Comparison of ENCODE assay signal across 11 cellular contexts in genomic region chr17:45302220-45302619, GRCh38. TPM values are rescaled to one million over a fixed set of nuclear protein-coding genes. Genes with fewer than 3 reads are reported as not detected.
A peak's percentile ranks its signal among the peaks of the same experiment; 100 is the strongest.
DNase-seq lines count a peak whose midpoint lies in the region; ATAC-seq and TF ChIP-seq lines count a peak whose summit lies in the region.
"Not testable (repeated sequence)": the region's sequence is repeated elsewhere in the genome, so short reads cannot be mapped to it uniquely, and the experiment has no call there.
"Had no signal": no experiment of that assay in that cellular context is flagged by ENCODE, and none has a peak within 500 bp of the region (broad histone marks: within the 10 kb centered on the region; RNA-seq: fewer than 3 reads in every experiment).

No MANE protein-coding gene starts in this region.

- peaks cover 30% of the 10 kb centered on the region in 2 donors for H3K36me3 Mint-ChIP-seq in CD14-positive monocyte
- H3K36me3 Mint-ChIP-seq in activated CD8-positive, alpha-beta T cell treated with anti-CD3 and anti-CD28 coated beads, Interleukin-2, amount 10 ng/mL, durations not matched to agents 7 days and 5 days (ENCODE audit: low read depth): peaks cover 46% of the 10 kb centered on the region
- not testable (repeated sequence) for H3K36me3 Mint-ChIP-seq in naive B cell

- H2AFZ ChIP-seq in OCI-LY3 (ENCODE audit: low read depth, low read length): not testable (repeated sequence)

- POLR2A ChIA-PET in activated CD8-positive, alpha-beta T cell treated with anti-CD3 and anti-CD28 coated beads, Interleukin-2, amount 10 ng/mL, durations not matched to agents 7 days and 5 days (lab: Charles Lee): interaction anchor here (0.9 to 2.6 kb wide), 5 partner anchors 10 to 76 kb away, joined by 3 to 26 read pairs (median 6); partner anchors contain the start of gene MAP3K14

- H3K4me3 ChIP-seq in OCI-LY3 (ENCODE audit: low read length): peak overlapping the region; percentile 21; the same call in 1 of the 2 replicates
- H3K4me3 ChIP-seq in brain microvascular endothelial cell (ENCODE audit: low read depth, low read length); heart right ventricle; skin epidermis; transverse colon: not testable (repeated sequence)

- not testable (repeated sequence) for H3K9me3 Mint-ChIP-seq in CD14-positive monocyte; activated CD8-positive, alpha-beta T cell treated with anti-CD3 and anti-CD28 coated beads, Interleukin-2, amount 10 ng/mL, durations not matched to agents 7 days and 5 days (ENCODE audit: insufficient read depth); naive B cell

- peak overlapping the region; percentile 47 for H3K4me2 ChIP-seq in OCI-LY3 (ENCODE audit: low read length)

- 62 to 65% methylated on average over 9 of the region's 9 CpGs for WGBS in heart right ventricle, 2 donors
- WGBS in transverse colon (ENCODE audit: low coverage in 1 of 2), 2 donors: 64% methylated on average over 9 of the region's 9 CpGs; no CpG with 5 or more reads in 1 of the 2 donors

- peak overlapping the region; percentile 74 to 94 (median 89) for H3K27ac Mint-ChIP-seq in CD14-positive monocyte
- H3K27ac Mint-ChIP-seq in activated CD8-positive, alpha-beta T cell treated with anti-CD3 and anti-CD28 coated beads, Interleukin-2, amount 10 ng/mL, durations not matched to agents 7 days and 5 days: peak overlapping the region; percentile 81
- peak overlapping the region; percentile 67 to 99 (median 90) for H3K27ac Mint-ChIP-seq in naive B cell

- intact Hi-C loops in CD14-positive monocyte (cut with micrococcal nuclease); heart right ventricle (cut with DNase I); transverse colon (cut with DNase I; ENCODE audit: low total_unique reads): not testable (repeated sequence)

- peaks cover 27% of the 10 kb centered on the region for H3K36me3 ChIP-seq in OCI-LY3 (replicated peaks; ENCODE audit: low read depth, low read length)
- peaks cover 16% of the 10 kb centered on the region for H3K36me3 ChIP-seq in brain microvascular endothelial cell (replicated peaks)
- H3K36me3 ChIP-seq in heart right ventricle: peaks cover 0 to 13% (median 0%) of the 10 kb centered on the region in 9 donors
- H3K36me3 ChIP-seq in transverse colon: not testable (repeated sequence)

- peak overlapping the region; percentile 94 for H3K27ac ChIP-seq in OCI-LY3 (ENCODE audit: low read length)
- H3K27ac ChIP-seq in brain microvascular endothelial cell: peak overlapping the region; percentile 26
- H3K27ac ChIP-seq in heart right ventricle: peak overlapping the region; percentile 46 to 84 (median 74)
- peak overlapping the region in 17 of 21 experiments; percentile 19 to 76 (median 60) for H3K27ac ChIP-seq in skin epidermis
- H3K27ac ChIP-seq in transverse colon: peak overlapping the region; percentile 73 to 100 (median 92)

- ATAC-seq in activated CD8-positive, alpha-beta T cell treated with anti-CD3 and anti-CD28 coated beads, Interleukin-2, amount 10 ng/mL, durations not matched to agents 7 days and 5 days; naive B cell (ENCODE audit: low read depth in 2 of 2): not testable (repeated sequence)
- ATAC-seq in heart right ventricle: peak in 2 of 8 donors; percentile 15 to 21

- not testable (repeated sequence) for TF ChIP-seq POLR2A in transverse colon (IDR thresholded peaks at IDR 0.05)

- DNase-seq in CD14-positive monocyte (ENCODE audit: low spot score); activated CD8-positive, alpha-beta T cell treated with anti-CD3 and anti-CD28 coated beads, Interleukin-2, amount 10 ng/mL, durations not matched to agents 7 days and 5 days; brain microvascular endothelial cell; heart right ventricle; naive B cell; transverse colon: not testable (repeated sequence)

- TF ChIP-seq CTCF in CD14-positive monocyte (IDR thresholded peaks at IDR 0.05); OCI-LY3 (IDR thresholded peaks at IDR 0.05; ENCODE audit: low read depth, low read length); brain microvascular endothelial cell (IDR thresholded peaks at IDR 0.05; ENCODE audit: low read depth, low read length, missing control alignments); heart right ventricle (IDR thresholded peaks at IDR 0.05); transverse colon (IDR thresholded peaks at IDR 0.05): not testable (repeated sequence)

- CTCF ChIA-PET in activated CD8-positive, alpha-beta T cell treated with anti-CD3 and anti-CD28 coated beads, Interleukin-2, amount 10 ng/mL, durations not matched to agents 7 days and 5 days (lab: Charles Lee): interaction anchor here (0.8 to 3.2 kb wide), 8 partner anchors 9 to 167 kb away, joined by 3 to 25 read pairs (median 8); partner anchors contain the start of genes ACBD4 and MAP3K14

- TF ChIP-seq EP300 in transverse colon (IDR thresholded peaks at IDR 0.05; ENCODE audit: low read depth): not testable (repeated sequence)

- H3K27me3 Mint-ChIP-seq in CD14-positive monocyte (ENCODE audit: low read depth in 3 of 3); activated CD8-positive, alpha-beta T cell treated with anti-CD3 and anti-CD28 coated beads, Interleukin-2, amount 10 ng/mL, durations not matched to agents 7 days and 5 days (ENCODE audit: low read depth); naive B cell: not testable (repeated sequence)

- H3K4me1 Mint-ChIP-seq in CD14-positive monocyte (peaks cover 82% of the 10 kb centered on the region), naive B cell (peaks cover 49 to 89% (median 75%) of the 10 kb centered on the region in 3 donors)
- H3K4me1 Mint-ChIP-seq in activated CD8-positive, alpha-beta T cell treated with anti-CD3 and anti-CD28 coated beads, Interleukin-2, amount 10 ng/mL, durations not matched to agents 7 days and 5 days (ENCODE audit: low read depth): peaks cover 76% of the 10 kb centered on the region

- not testable (repeated sequence) for H3K9me3 ChIP-seq in OCI-LY3 (ENCODE audit: insufficient read depth, low read length); heart right ventricle; transverse colon

- H3K9ac ChIP-seq in OCI-LY3 (ENCODE audit: low read length): peak overlapping the region; percentile 20

- not testable (repeated sequence) for H3K27me3 ChIP-seq in OCI-LY3 (ENCODE audit: low read depth, low read length); brain microvascular endothelial cell (replicated peaks); heart right ventricle; transverse colon

- peaks cover 100% of the 10 kb centered on the region for H3K79me2 ChIP-seq in OCI-LY3 (ENCODE audit: low read length)

- not testable (repeated sequence) for H3K4me3 Mint-ChIP-seq in CD14-positive monocyte; activated CD8-positive, alpha-beta T cell treated with anti-CD3 and anti-CD28 coated beads, Interleukin-2, amount 10 ng/mL, durations not matched to agents 7 days and 5 days
- peak overlapping the region; percentile 41 to 88 (median 79) for H3K4me3 Mint-ChIP-seq in naive B cell

- in situ Hi-C loops in brain microvascular endothelial cell (cut with HindIII; ENCODE audit: low pct_ligation_motif_present, low sequenced_read_pairs); transverse colon (cut with MboI; ENCODE audit: low pct_ligation_motif_present in 1 of 4, low pct_unique_long_range_greater_than_20kb in 1 of 4, low sequenced_read_pairs in 3 of 4): not testable (repeated sequence)

- H3K4me1 ChIP-seq in OCI-LY3 (ENCODE audit: low read length): peaks cover 94% of the 10 kb centered on the region
- H3K4me1 ChIP-seq in heart right ventricle: peaks cover 43 to 98% (median 80%) of the 10 kb centered on the region in 9 donors
- peaks cover 52 to 92% (median 68%) of the 10 kb centered on the region in 4 donors for H3K4me1 ChIP-seq in transverse colon

- peaks cover 68% of the 10 kb centered on the region for H4K20me1 ChIP-seq in OCI-LY3 (ENCODE audit: insufficient read depth, low read length)

RNA-seq across cellular contexts. Expression of gene MAP3K14, which starts 14.6 kb away (rescaled TPM):
- 1 to 10 TPM; 1.4 to 3.8 TPM for polyA plus RNA-seq in CD14-positive monocyte
- 10 to 100 TPM; 17.5 to 23.8 TPM for total RNA-seq in activated CD8-positive, alpha-beta T cell treated with anti-CD3 and anti-CD28 coated beads, Interleukin-2, amount 10 ng/mL, durations not matched to agents 7 days and 5 days
- total RNA-seq in heart right ventricle: 10 to 100 TPM in 9 of 10 donors, 1 to 10 TPM in 1; 6.7 to 24.1 (median 12.6) TPM
- 10 to 100 TPM in 1 of 2 donors, 1 to 10 TPM in 1; 7.9 to 15.9 TPM for polyA plus RNA-seq in heart right ventricle
- 10 to 100 TPM; 13.3 to 38.9 (median 19.1) TPM for polyA plus RNA-seq in naive B cell (ENCODE audit: low read depth in 6 of 6)
- 10 to 100 TPM; 13.0 to 33.7 (median 18.7) TPM for total RNA-seq in transverse colon

RNA-seq across cellular contexts. Expression of gene SPATA32, which starts 40.3 kb away (rescaled TPM):
- polyA plus RNA-seq in CD14-positive monocyte: not detected
- under 1 TPM; 0.52 to 0.55 TPM for total RNA-seq in activated CD8-positive, alpha-beta T cell treated with anti-CD3 and anti-CD28 coated beads, Interleukin-2, amount 10 ng/mL, durations not matched to agents 7 days and 5 days
- total RNA-seq in heart right ventricle: under 1 TPM in 2 of 10 donors, not detected in 8; 0.13 to 0.16 TPM
- polyA plus RNA-seq in heart right ventricle: not detected
- 1 to 10 TPM in 1 of 6 donors, under 1 TPM in 4, not detected in 1; 0.16 to 4.6 (median 0.31) TPM for polyA plus RNA-seq in naive B cell (ENCODE audit: low read depth in 6 of 6)
- total RNA-seq in transverse colon: under 1 TPM in 1 of 4 donors, not detected in 3; 0.48 TPM
- total RNA-seq: endothelial cell of umbilical vein, left cardiac atrium, mucosa of gallbladder had no signal
- polyA plus RNA-seq: endothelial cell of umbilical vein had no signal

Comparison
In these comparisons a context has a peak if more than half of its experiments do, and no peak if none do; other contexts are left out.
1. H3K27ac ChIP-seq: peak in every context shown above with its lines; median percentile 94 in OCI-LY3; 92 in transverse colon; 74 in heart right ventricle; 60 in skin epidermis; 26 in brain microvascular endothelial cell.